Comparison of ENCODE assay signal across 8 cellular contexts in the genomic region with DNA sequence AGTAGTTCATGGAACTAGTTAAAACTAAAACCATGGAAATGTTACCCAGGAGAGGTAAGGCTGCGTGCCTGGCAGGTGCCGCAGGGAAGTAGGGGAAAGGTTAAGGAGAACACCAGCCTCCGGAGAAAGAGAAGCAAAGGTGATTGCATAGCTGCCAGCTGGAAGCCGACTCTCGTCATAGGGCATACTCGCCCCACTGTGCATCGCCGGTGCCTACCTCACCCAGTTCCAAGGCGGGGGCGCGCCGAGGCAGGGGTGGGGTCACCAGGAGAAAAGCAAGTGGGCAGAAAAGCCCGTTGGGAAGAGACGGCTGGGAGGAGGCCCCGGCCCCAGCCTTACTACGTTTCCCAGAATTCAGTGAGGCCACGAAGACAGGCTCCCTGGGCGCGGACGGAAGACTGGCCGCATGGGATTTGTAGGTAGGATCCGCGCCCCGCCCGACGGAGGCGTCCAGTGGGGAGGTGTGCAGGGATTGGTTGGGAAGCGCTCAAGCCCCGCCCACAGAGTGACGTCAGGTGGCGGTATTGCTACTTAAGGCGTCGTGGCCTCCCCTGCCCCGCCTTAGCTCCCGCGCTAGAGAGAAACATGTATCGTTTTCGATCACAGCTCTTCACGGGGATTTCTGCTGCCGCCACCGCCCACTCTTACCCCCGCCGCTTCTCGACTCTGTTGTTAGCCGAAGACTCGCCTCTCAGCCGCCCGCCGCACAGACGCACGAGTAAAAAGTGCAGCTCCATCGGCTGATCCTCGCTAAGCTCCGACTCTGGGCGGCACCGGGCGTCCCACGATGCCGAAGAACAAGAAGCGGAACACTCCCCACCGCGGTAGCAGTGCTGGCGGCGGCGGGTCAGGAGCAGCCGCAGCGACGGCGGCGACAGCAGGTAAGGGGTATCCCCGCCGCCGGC. TPM values are rescaled to one million over a fixed set of nuclear protein-coding genes. Genes with fewer than 3 reads are reported as not detected.
DNase-seq lines count a peak whose midpoint lies in the region; ATAC-seq and TF ChIP-seq lines count a peak whose summit lies in the region.

A gene with protein sequence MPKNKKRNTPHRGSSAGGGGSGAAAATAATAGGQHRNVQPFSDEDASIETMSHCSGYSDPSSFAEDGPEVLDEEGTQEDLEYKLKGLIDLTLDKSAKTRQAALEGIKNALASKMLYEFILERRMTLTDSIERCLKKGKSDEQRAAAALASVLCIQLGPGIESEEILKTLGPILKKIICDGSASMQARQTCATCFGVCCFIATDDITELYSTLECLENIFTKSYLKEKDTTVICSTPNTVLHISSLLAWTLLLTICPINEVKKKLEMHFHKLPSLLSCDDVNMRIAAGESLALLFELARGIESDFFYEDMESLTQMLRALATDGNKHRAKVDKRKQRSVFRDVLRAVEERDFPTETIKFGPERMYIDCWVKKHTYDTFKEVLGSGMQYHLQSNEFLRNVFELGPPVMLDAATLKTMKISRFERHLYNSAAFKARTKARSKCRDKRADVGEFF (plus strand): TSS at position 559 of the 905 bp plus-strand sequence. CDS start 229 bp downstream, at position 788.

- H3K27ac ChIP-seq in testis: peak within 1 kb of the TSS; percentile 99 to 100

- intact Hi-C loops in testis (cut with DNase I; ENCODE audit: low total_unique reads): no loop called here

- peaks cover 45% of the 10 kb centered on the region for H3K4me1 Mint-ChIP-seq in activated naive CD8-positive, alpha-beta T cell (ENCODE audit: low read depth)

- peaks cover 15% of the 10 kb centered on the region for H3K4me1 ChIP-seq in testis

- CTCF ChIA-PET in GM10248 (lab: Yijun Ruan, JAX): interaction anchor here (0.6 to 3.4 kb wide), 6 partner anchors 9 to 21 kb away, joined by 3 to 24 read pairs (median 3); no protein-coding TSS in a partner anchor

- TF ChIP-seq CTCF in GM10248 (IDR thresholded peaks at IDR 0.05; ENCODE audit: control extremely low read depth, extremely low read depth, low read depth, missing control alignments) (no peak), omental fat pad (IDR thresholded peaks at IDR 0.05) (no peak), testis (IDR thresholded peaks at IDR 0.05) (no peak)

- H3K27me3 ChIP-seq in testis: no peaks in the 10 kb centered on the region

- TF ChIP-seq POLR2A in testis (IDR thresholded peaks at IDR 0.05): peak; percentile 95

- POLR2A ChIA-PET in GM10248 (lab: Yijun Ruan, JAX): interaction anchor here (0.5 to 5.5 kb wide), 31 partner anchors 9 to 694 kb away, joined by 3 to 154 read pairs (median 4); a partner anchor contains a TSS

- ATAC-seq in HG02623 (IDR thresholded peaks at IDR 0.05; ENCODE audit: unreplicated experiment) (peak; percentile 71), omental fat pad (ENCODE audit: low FRiP score) (peak; percentile 92)

- DNase-seq in GM10248 (ENCODE audit: extremely low spot score) (peak; percentile 95), NCI-H1105 (lab: John Stamatoyannopoulos, UW) (peak; percentile 97), SKM-1 treated with dmso at 0.1 percent for 144 hours (lab: John Stamatoyannopoulos, UW; ENCODE audit: unreplicated experiment) (peak; percentile 94), glomerular endothelial cell (ENCODE audit: extremely low read depth, low read depth, low spot score) (peak; percentile 81), omental fat pad (ENCODE audit: low spot score) (peak; percentile 99), testis (peak; percentile 100)

- H3K36me3 Mint-ChIP-seq in activated naive CD8-positive, alpha-beta T cell: peaks cover 6% of the 10 kb centered on the region

- H3K27me3 Mint-ChIP-seq in activated naive CD8-positive, alpha-beta T cell: no peaks in the 10 kb centered on the region

- H3K4me3 Mint-ChIP-seq in activated naive CD8-positive, alpha-beta T cell: peak within 1 kb of the TSS; percentile 100

- no peaks in the 10 kb centered on the region for H3K9me3 ChIP-seq in testis

- H3K4me3 ChIP-seq in testis: peak within 1 kb of the TSS; percentile 100

- WGBS in testis, 2 donors: 0% methylated on average over 39 to 73 of the region's 73 CpGs

- H3K9me3 Mint-ChIP-seq in activated naive CD8-positive, alpha-beta T cell (ENCODE audit: low read depth): no peaks in the 10 kb centered on the region

- peak within 1 kb of the TSS; percentile 96 for H3K27ac Mint-ChIP-seq in activated naive CD8-positive, alpha-beta T cell

- no peaks in the 10 kb centered on the region for H3K36me3 ChIP-seq in testis (ENCODE audit: low read depth, missing control alignments)

RNA-seq across cellular contexts. Expression of the gene that starts here (rescaled TPM):
- total RNA-seq in glomerular endothelial cell (33.9 and 37.5 TPM in 2 replicates), omental fat pad (10 to 100 TPM; 78.5 to 85.1 (median 80.4) TPM), testis (10 to 100 TPM; 84.7 to 99.8 TPM)
- polyA plus RNA-seq in testis (ENCODE audit: insufficient read depth, low read depth, low replicate concordance): 50.9 TPM

Comparison
In these comparisons a context has a peak if more than half of its experiments do, and no peak if none do; other contexts are left out.
1. Peak in every context shown above with its lines: DNase-seq, ATAC-seq, H3K4me3 ChIP-seq and H3K27ac ChIP-seq.